12 cellular contexts compared by ENCODE assay signal in the genomic region with DNA sequence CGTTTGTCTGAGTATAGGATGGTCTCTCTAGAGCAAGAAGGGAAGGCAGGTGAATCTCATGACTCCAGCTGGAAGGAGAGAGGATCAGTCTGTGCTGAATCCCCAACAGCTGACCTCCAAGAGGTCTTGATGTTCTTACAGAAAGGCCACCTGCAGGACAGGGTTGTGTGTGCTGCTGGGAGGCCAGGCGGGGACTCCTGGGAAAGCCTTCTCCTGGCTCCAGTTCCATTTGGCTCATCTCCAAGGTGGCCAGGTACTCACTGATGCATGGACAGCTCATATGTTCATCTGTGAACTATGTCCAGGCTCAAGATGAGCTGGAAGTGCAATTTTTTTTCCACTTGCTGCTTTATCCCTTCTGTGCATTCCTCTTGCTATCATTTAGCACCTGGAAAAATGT.
"Had no signal": no experiment of that assay in that cellular context is flagged by ENCODE, and none has a peak within 500 bp of the region (broad histone marks: within the 10 kb centered on the region; RNA-seq: fewer than 3 reads in every experiment).

No MANE protein-coding gene starts in this region.

- DNase-seq: activated CD4-positive, alpha-beta memory T cell treated with anti-CD3 and anti-CD28 coated beads for 36 hours; activated T-cell treated with anti-CD3 and anti-CD28 coated beads for 4 hours; effector memory CD8-positive, alpha-beta T cell; esophagus squamous epithelium; left cardiac atrium; mesenchymal stem cell; mucosa of descending colon; naive B cell; retina; spleen; stimulated activated CD4-positive, alpha-beta T cell treated with anti-CD3 and anti-CD28 coated beads, Interleukin-4, amount 100 ng/mL, for 4 hours; stimulated activated naive B cell treated with anti-CD40 and anti-IgM and Interleukin-4, amounts not matched to agents 10 μg/mL and 1 μg/mL and 100 μg/mL, for 72 hours had no signal

- ATAC-seq: effector memory CD8-positive, alpha-beta T cell; left cardiac atrium; mucosa of descending colon; stimulated activated naive B cell treated with anti-CD40 and anti-IgM and Interleukin-4, amounts not matched to agents 10 μg/mL and 1 μg/mL and 100 μg/mL, for 72 hours had no signal
